ENCODE assay signal across 8 cellular contexts in genomic region chr1:146409817-146410441, GRCh38.
DNase-seq lines count a peak whose midpoint lies in the region; ATAC-seq and TF ChIP-seq lines count a peak whose summit lies in the region.
"Not testable (repeated sequence)": the region's sequence is repeated elsewhere in the genome, so short reads cannot be mapped to it uniquely, and the experiment has no call there.

No MANE protein-coding gene starts in this region.

- not testable (repeated sequence) for H4K20me1 ChIP-seq in SK-N-SH (ENCODE audit: insufficient read depth)

- peak; percentile 5 for DNase-seq in GM03348 (ENCODE audit: low spot score)
- peak; percentile 24 for DNase-seq in SK-N-SH
- DNase-seq in epithelial cell of proximal tubule (ENCODE audit: low read depth), result peak; percentile 95
- DNase-seq in inferior parietal cortex (ENCODE audit: extremely low spot score), result peak; percentile 70
- DNase-seq in occipital lobe (lab: John Stamatoyannopoulos, UW), result peak; percentile 31
- not testable (repeated sequence) for DNase-seq in thoracic aorta (ENCODE audit: low spot score)

- ATAC-seq in thoracic aorta (ENCODE audit: insufficient number of reproducible peaks, low FRiP score, low read depth), result peak; percentile 89

- CTCF ChIA-PET in SK-N-SH (lab: Yijun Ruan, JAX), result not testable (repeated sequence)

- H3K4me3 ChIP-seq in HUES6 (ENCODE audit: low read depth, low read length) (0 out of 2 replicates have a peak overlapping the region, but pooled peaks have one; percentile 3), SK-N-SH (ENCODE audit: low read depth in 2 of 2, low read length in 1 of 2) (peak overlapping the region in 1 of 2 experiments; percentile 32; a peak in 2 of 4 replicates), thoracic aorta (peak overlapping the region; percentile 63)
- H3K4me3 ChIP-seq in epithelial cell of proximal tubule (ENCODE audit: low read depth, low read length), result not testable (repeated sequence)

- not testable (repeated sequence) for H3K79me2 ChIP-seq in SK-N-SH (ENCODE audit: insufficient read depth)

- H3K9me2 ChIP-seq in SK-N-SH, result not testable (repeated sequence)

- not testable (repeated sequence) for H3K9me3 ChIP-seq in HUES6 (ENCODE audit: control insufficient read depth, insufficient read depth, low read depth, low read length); SK-N-SH; thoracic aorta

- not testable (repeated sequence) for TF ChIP-seq EP300 in SK-N-SH (IDR thresholded peaks at IDR 0.05; ENCODE audit: borderline replicate concordance in 1 of 2, low read depth in 1 of 2, low read length in 1 of 2)

- not testable (repeated sequence) for H2AFZ ChIP-seq in SK-N-SH (ENCODE audit: low read depth)

- H3K9ac ChIP-seq in HUES6 (ENCODE audit: low read length), result peak overlapping the region; percentile 74
- not testable (repeated sequence) for H3K9ac ChIP-seq in SK-N-SH

- not testable (repeated sequence) for TF ChIP-seq CTCF in SK-N-SH (IDR thresholded peaks at IDR 0.05); epithelial cell of proximal tubule (conservative IDR thresholded peaks at IDR 0.05; ENCODE audit: low read depth, low read length); thoracic aorta (IDR thresholded peaks at IDR 0.05)

- not testable (repeated sequence) for H3K4me1 ChIP-seq in HUES6 (ENCODE audit: control insufficient read depth, insufficient read depth, low read length); SK-N-SH (ENCODE audit: control insufficient read depth in 1 of 2, insufficient read depth in 2 of 2, low read depth in 1 of 2, low read length in 1 of 2); thoracic aorta (ENCODE audit: control insufficient read depth in 1 of 2, low read depth in 2 of 2)

- not testable (repeated sequence) for H3F3A ChIP-seq in SK-N-SH (replicated peaks; ENCODE audit: insufficient read depth)

- POLR2A ChIA-PET in SK-N-SH (lab: Yijun Ruan, JAX), result interaction anchor here (1.0 kb wide), 1 partner anchor 23 kb away, joined by 3 read pairs; no protein-coding TSS in a partner anchor

- not testable (repeated sequence) for H3K4me2 ChIP-seq in SK-N-SH

- TF ChIP-seq RAD21 in SK-N-SH (IDR thresholded peaks at IDR 0.05; ENCODE audit: low read length), result not testable (repeated sequence)

- H3K27me3 ChIP-seq in HUES6 (ENCODE audit: control insufficient read depth, insufficient read depth, low read length); SK-N-SH (ENCODE audit: insufficient read depth); thoracic aorta (replicated peaks; ENCODE audit: insufficient read depth): not testable (repeated sequence)

- WGBS in SK-N-SH (ENCODE audit: low lambda C conversion rate), result 13% methylated on average over 26 of the region's 26 CpGs

- not testable (repeated sequence) for H3K36me3 ChIP-seq in HUES6 (ENCODE audit: control insufficient read depth, insufficient read depth, low read length); SK-N-SH (replicated peaks in 1 of 2; ENCODE audit: control insufficient read depth in 1 of 2, insufficient read depth in 2 of 2, low read length in 1 of 2); thoracic aorta

- H3K27ac ChIP-seq in HUES6 (ENCODE audit: low read depth, low read length), result not testable (repeated sequence)
- H3K27ac ChIP-seq in SK-N-SH (ENCODE audit: low read depth in 2 of 2, low read length in 1 of 2) (peak overlapping the region in 1 of 2 experiments; percentile 55; a peak in 2 of 4 replicates), angular gyrus (ENCODE audit: low read depth, low read length) (peak overlapping the region; percentile 62), thoracic aorta (peak overlapping the region; percentile 56 to 71)

TF ChIP-seq in SK-N-SH, 30 proteins besides CTCF, POLR2A, EP300 and RAD21:
- TF ChIP-seq SIN3A (IDR thresholded peaks at IDR 0.05; ENCODE audit: borderline replicate concordance, low read depth, low read length), result peak; percentile 88; the same call in 1 of the 2 replicates
- TF ChIP-seq POLR2AphosphoS5 (IDR thresholded peaks at IDR 0.05; ENCODE audit: low read depth, low read length), result peak; percentile 95
- TF ChIP-seq PBX3 (IDR thresholded peaks at IDR 0.05), result peak; percentile 38; the same call in 1 of the 2 replicates
- peak; percentile 65; the same call in 1 of the 2 replicates for TF ChIP-seq ZBTB33 (IDR thresholded peaks at IDR 0.05; ENCODE audit: borderline replicate concordance, low read depth)
- TF ChIP-seq MXI1 (IDR thresholded peaks at IDR 0.05; ENCODE audit: low read depth, low read length), result peak; percentile 34; the same call in 1 of the 2 replicates
- TF ChIP-seq CHD2 (IDR thresholded peaks at IDR 0.05; ENCODE audit: low read length, partially characterized antibody), result peak; percentile 59
TF ChIP-seq in SK-N-SH: peak in this region for 6; not testable (repeated sequence) for 24.
